ENCODE assay signal across 1 cellular context in the genomic region with DNA sequence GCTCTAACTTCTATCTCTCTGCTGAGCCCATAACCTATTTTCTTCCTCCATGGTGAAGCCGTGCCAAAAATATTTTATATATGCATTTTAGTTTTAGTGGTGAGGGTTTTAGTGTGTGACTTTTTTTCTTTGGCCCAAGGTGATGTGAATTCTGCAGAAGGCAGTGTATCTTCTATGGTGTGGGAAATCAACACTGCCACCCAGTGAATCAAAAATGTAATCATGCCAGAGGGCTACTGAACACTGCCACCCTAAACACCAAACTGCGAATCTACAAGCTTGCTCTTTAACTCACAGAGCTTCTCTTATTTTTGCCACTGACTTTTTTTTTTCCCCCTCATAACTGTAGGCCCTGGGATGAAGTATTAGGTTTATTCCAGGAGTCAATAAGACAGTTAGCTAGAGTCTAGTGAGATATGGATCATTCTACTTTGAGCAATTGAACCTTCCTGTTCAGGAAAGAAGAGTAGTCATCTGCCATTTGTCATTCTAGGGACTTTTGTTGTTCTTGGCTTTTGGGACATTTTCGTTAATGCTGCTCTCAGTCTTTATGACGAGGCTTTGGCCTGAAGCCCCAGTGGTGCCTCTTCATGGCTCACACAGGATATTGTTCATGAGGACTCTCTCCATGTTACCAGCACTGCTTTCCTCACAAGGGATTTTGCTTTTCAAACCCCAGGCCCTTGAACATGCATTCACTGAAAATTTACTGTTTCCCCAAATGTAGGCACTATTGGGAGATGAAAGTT.
TF ChIP-seq lines count a peak whose summit lies in the region.

No MANE protein-coding gene starts in this region.

TF ChIP-seq in H1, 55 proteins besides CTCF, POLR2A, EP300 and RAD21:
- TF ChIP-seq BACH1 (IDR thresholded peaks at IDR 0.05; ENCODE audit: low read length) (no peak), CHD1 (IDR thresholded peaks at IDR 0.05; ENCODE audit: low read depth, low read length) (no peak), EGR1 (IDR thresholded peaks at IDR 0.05; ENCODE audit: borderline replicate concordance, low read depth, low read length) (no peak)
